ENCODE assay signal across 12 cellular contexts in the genomic region with DNA sequence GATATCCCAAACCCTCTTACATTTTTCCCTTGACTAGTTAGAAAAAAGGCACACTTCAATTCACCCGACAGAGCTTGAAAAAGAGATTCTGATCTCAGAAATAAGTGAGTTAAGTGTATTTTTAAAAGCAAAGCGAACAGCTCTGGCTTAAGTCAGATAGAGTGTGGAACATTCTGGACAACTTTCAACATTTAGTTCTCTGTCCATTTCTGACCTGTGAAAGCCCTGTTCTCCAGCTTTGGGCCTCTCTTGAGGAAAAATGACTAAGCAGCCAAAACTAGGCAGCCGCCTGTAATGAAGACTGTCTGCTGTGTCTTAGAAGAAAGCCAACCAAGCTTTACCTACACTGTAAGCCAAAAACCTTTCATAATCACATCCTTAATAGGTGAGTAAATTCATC. TPM values are rescaled to one million over a fixed set of nuclear protein-coding genes. Genes with fewer than 3 reads are reported as not detected.
DNase-seq lines count a peak whose midpoint lies in the region; ATAC-seq and TF ChIP-seq lines count a peak whose summit lies in the region.
"Had no signal": no experiment of that assay in that cellular context is flagged by ENCODE, and none has a peak within 500 bp of the region (broad histone marks: within the 10 kb centered on the region; RNA-seq: fewer than 3 reads in every experiment).

No MANE protein-coding gene starts in this region.

- ATAC-seq in IMR-90 (ENCODE audit: low read depth) (peak; percentile 38; the same call in 1 of the 2 replicates), gastroesophageal sphincter (peak; percentile 67), HG03196 (IDR thresholded peaks at IDR 0.05; ENCODE audit: unreplicated experiment) (no peak)

- in situ Hi-C loops in IMR-90 (cut with MboI; ENCODE audit: low sequenced_read_pairs) = no loop called here

- no peak overlapping the region for H2BK120ac ChIP-seq in IMR-90 (ENCODE audit: low read depth, low read length)

- H3F3A ChIP-seq in smooth muscle cell (ENCODE audit: low read depth) = peaks cover 4% of the 10 kb centered on the region

- H3K4me1 ChIP-seq in IMR-90 (ENCODE audit: control insufficient read depth, insufficient read depth, low read length) (peaks cover 24% of the 10 kb centered on the region), adipocyte (ENCODE audit: control insufficient read depth, insufficient read depth, low read length) (peaks cover 32% of the 10 kb centered on the region), gastroesophageal sphincter (peaks cover 14 to 65% (median 27%) of the 10 kb centered on the region in 3 donors), smooth muscle cell (ENCODE audit: low read depth) (peaks cover 18% of the 10 kb centered on the region)

- H3K9me1 ChIP-seq in IMR-90 (ENCODE audit: insufficient read depth, low read length) = peaks cover 6% of the 10 kb centered on the region

- WGBS in IMR-90 (ENCODE audit: extremely low coverage in 2 of 2, insufficient read length in 1 of 2), 2 experiments = no CpG with 5 or more reads among the region's 3 CpGs
- 28 to 43% methylated on average over 2 to 3 of the region's 3 CpGs for WGBS in gastroesophageal sphincter (ENCODE audit: low coverage in 1 of 2), 2 donors
- 14% methylated on average over 3 of the region's 3 CpGs for WGBS in smooth muscle cell (ENCODE audit: low lambda C conversion rate)

- H2BK5ac ChIP-seq in IMR-90 (ENCODE audit: low read depth, low read length, poor library complexity, severe bottlenecking) = peak overlapping the region; percentile 75

- intact Hi-C loops in IMR-90 (cut with micrococcal nuclease) = no loop called here

- no TSS peak for BruUV-seq in IMR-90 (replicated peaks; lab: Mats Ljungman, UMichigan)

- TF ChIP-seq EP300 in gastroesophageal sphincter (IDR thresholded peaks at IDR 0.05) = no peak

- TF ChIP-seq CTCF in IMR-90 (conservative IDR thresholded peaks at IDR 0.05; ENCODE audit: low read depth, low read length) = no peak
- no peak for TF ChIP-seq CTCF in gastroesophageal sphincter (IDR thresholded peaks at IDR 0.05)
- no peak for TF ChIP-seq CTCF in smooth muscle cell (IDR thresholded peaks at IDR 0.05; ENCODE audit: borderline replicate concordance, insufficient read depth, poor library complexity, severe bottlenecking)

- 0 out of 4 replicates have a peak overlapping the region, but pooled peaks of 1 of the 2 experiments have one; percentile 5 for H4K8ac ChIP-seq in IMR-90 (ENCODE audit: low read depth in 2 of 2, low read length in 2 of 2)

- peaks cover 5% of the 10 kb centered on the region for H3K9me3 ChIP-seq in IMR-90 (ENCODE audit: control insufficient read depth, insufficient read depth, low read length)
- H3K9me3 ChIP-seq in adipocyte (ENCODE audit: control insufficient read depth, low read length) = peaks cover 11% of the 10 kb centered on the region
- H3K9me3 ChIP-seq in gastroesophageal sphincter = peaks cover 0 to 7% (median 0%) of the 10 kb centered on the region in 3 donors
- no peaks in the 10 kb centered on the region for H3K9me3 ChIP-seq in smooth muscle cell (replicated peaks; ENCODE audit: low read depth)
- H3K9me3 ChIP-seq: suprapubic skin had no signal

- H2AFZ ChIP-seq in IMR-90 (replicated peaks; ENCODE audit: low read length, poor library complexity) = no peak overlapping the region
- peak overlapping the region; percentile 0 for H2AFZ ChIP-seq in smooth muscle cell (ENCODE audit: low read depth)

- H3K36me3 ChIP-seq in IMR-90 (ENCODE audit: control insufficient read depth, insufficient read depth, low read length) (peaks cover 2% of the 10 kb centered on the region), adipocyte (ENCODE audit: control insufficient read depth, insufficient read depth, low read length, severe bottlenecking) (no peaks in the 10 kb centered on the region), gastroesophageal sphincter (no peaks in the 10 kb centered on the region), smooth muscle cell (ENCODE audit: low read depth) (no peaks in the 10 kb centered on the region)
- H3K36me3 ChIP-seq: suprapubic skin had no signal

- dilution Hi-C loops in IMR-90 (cut with HindIII; ENCODE audit: low sequenced_read_pairs, unreplicated experiment) = no loop called here

- H4K20me1 ChIP-seq in IMR-90 (ENCODE audit: insufficient read depth, low read length) (peaks cover 72% of the 10 kb centered on the region), smooth muscle cell (ENCODE audit: low read depth) (peaks cover 64% of the 10 kb centered on the region)

- H3K4me2 ChIP-seq in IMR-90 (ENCODE audit: low read depth, low read length) (peak overlapping the region; percentile 43; the same call in 1 of the 2 replicates), smooth muscle cell (peak overlapping the region; percentile 29)

- no peak overlapping the region for H2BK15ac ChIP-seq in IMR-90 (ENCODE audit: low read depth, low read length)

- H3K23ac ChIP-seq in IMR-90 (ENCODE audit: low read depth, low read length) = no peak overlapping the region

- H3K56ac ChIP-seq in IMR-90 (ENCODE audit: extremely low read depth, insufficient read depth, low read length) = no peak overlapping the region

- no peak overlapping the region for H3K18ac ChIP-seq in IMR-90 (ENCODE audit: low read depth, low read length)

- no peak for TF ChIP-seq RAD21 in IMR-90 (IDR thresholded peaks at IDR 0.05; ENCODE audit: low read length)

- DNase-seq in IMR-90 (peak; percentile 71), adipocyte (ENCODE audit: low read depth) (peak; percentile 87), smooth muscle cell (lab: John Stamatoyannopoulos, UW; ENCODE audit: unreplicated experiment) (no peak), HEK293T (ENCODE audit: extremely low spot score) (no peak), NCI-H1694 treated with DMSO at 0.1 percent for 48 hours (lab: John Stamatoyannopoulos, UW) (no peak)
- DNase-seq: activated effector memory CD4-positive, alpha-beta T cell treated with Interleukin-2 at 50 U/mL for 16 hours; effector CD4-positive, alpha-beta T cell; SHP77; stimulated activated CD4-positive, alpha-beta T cell treated with anti-CD3 and anti-CD28 coated beads, Interleukin-4, amount 100 ng/mL, for 24 hours had no signal

- peaks cover 99% of the 10 kb centered on the region for H3K79me2 ChIP-seq in smooth muscle cell (ENCODE audit: low read depth)

- no peak overlapping the region for H3K27ac ChIP-seq in IMR-90 (ENCODE audit: insufficient read depth, low read length)
- peak overlapping the region; percentile 56 to 79 (median 65) for H3K27ac ChIP-seq in gastroesophageal sphincter
- peak overlapping the region; percentile 79 for H3K27ac ChIP-seq in smooth muscle cell (ENCODE audit: low read depth)
- H3K27ac ChIP-seq: suprapubic skin had no signal

- no peak overlapping the region for H2BK20ac ChIP-seq in IMR-90 (ENCODE audit: low read depth, low read length)

- H3K4ac ChIP-seq in IMR-90 (ENCODE audit: low read depth, low read length) = no peak overlapping the region

- H3K9ac ChIP-seq in IMR-90 (ENCODE audit: low read depth, low read length) (no peak overlapping the region), adipocyte (ENCODE audit: low read length) (peak overlapping the region; percentile 50), smooth muscle cell (ENCODE audit: low read depth) (no peak overlapping the region)

- H3K14ac ChIP-seq in IMR-90 (replicated peaks; ENCODE audit: low read depth, low read length) = no peak overlapping the region; the same call in 1 of the 2 replicates

- H3K27me3 ChIP-seq in IMR-90 (ENCODE audit: control insufficient read depth, insufficient read depth, low read length) (no peaks in the 10 kb centered on the region), adipocyte (replicated peaks; ENCODE audit: control insufficient read depth, insufficient read depth, low read length) (no peaks in the 10 kb centered on the region), gastroesophageal sphincter (no peaks in the 10 kb centered on the region), smooth muscle cell (ENCODE audit: low read depth) (no peaks in the 10 kb centered on the region)
- H3K27me3 ChIP-seq: suprapubic skin had no signal

- H3K4me3 ChIP-seq in IMR-90 (ENCODE audit: insufficient read depth, low read depth, low read length) (no peak overlapping the region), adipocyte (ENCODE audit: low read length) (peak overlapping the region; percentile 42), gastroesophageal sphincter (peak overlapping the region in 1 of 2 donors; percentile 7), smooth muscle cell (no peak overlapping the region)
- H3K4me3 ChIP-seq: suprapubic skin had no signal

- H2AK5ac ChIP-seq in IMR-90 (ENCODE audit: low read depth, low read length) = no peak overlapping the region

- POLR2A ChIA-PET in IMR-90 (lab: Charles Lee; ENCODE audit: unreplicated experiment) = no interaction called here
- POLR2A ChIA-PET in HEK293T (lab: Yijun Ruan, JAX) = no interaction called here

- no peak overlapping the region for H2AK9ac ChIP-seq in IMR-90 (replicated peaks; ENCODE audit: low read depth, low read length, poor library complexity)

- no peak overlapping the region for H4K5ac ChIP-seq in IMR-90 (ENCODE audit: low read depth, low read length)

- peaks cover 8 to 69% of the 10 kb centered on the region in 2 experiments; a peak in 3 of 4 replicates for H3K79me1 ChIP-seq in IMR-90 (ENCODE audit: low read depth in 1 of 2, low read length in 2 of 2)

- CTCF ChIA-PET in IMR-90 (lab: Yijun Ruan, JAX) (interaction anchor here (0.6 to 0.9 kb wide), 2 partner anchors 13 to 161 kb away, joined by 3 to 4 read pairs; no protein-coding TSS in a partner anchor), HEK293T (lab: Yijun Ruan, JAX) (no interaction called here)

- no peak for TF ChIP-seq POLR2A in IMR-90 (IDR thresholded peaks at IDR 0.05; ENCODE audit: low read depth, low read length)
- no peak for TF ChIP-seq POLR2A in gastroesophageal sphincter (IDR thresholded peaks at IDR 0.05)

- H4K91ac ChIP-seq in IMR-90 (ENCODE audit: insufficient read depth, low read depth, low read length) = no peak overlapping the region

TF ChIP-seq in IMR-90, 13 proteins besides CTCF, POLR2A, EP300 and RAD21:
- no peak for TF ChIP-seq MAZ (IDR thresholded peaks at IDR 0.05; ENCODE audit: borderline replicate concordance, low read depth, low read length)
- TF ChIP-seq NFE2L2 (IDR thresholded peaks at IDR 0.05; ENCODE audit: low read depth, low read length) = no peak
- TF ChIP-seq RFX5 (IDR thresholded peaks at IDR 0.05; ENCODE audit: low read depth, low read length) = no peak
- no peak for TF ChIP-seq RCOR1 (IDR thresholded peaks at IDR 0.05; ENCODE audit: insufficient replicate concordance, low read length)
TF ChIP-seq in IMR-90: peak in this region for 0.

TF ChIP-seq in HEK293T, 16 proteins besides CTCF, POLR2A, EP300 and RAD21 (continues in another document):
- TF ChIP-seq BHLHE40 (IDR thresholded peaks at IDR 0.05; ENCODE audit: borderline replicate concordance) = no peak
- no peak for TF ChIP-seq L3MBTL2 (conservative IDR thresholded peaks at IDR 0.05)
- TF ChIP-seq FOXK2 (IDR thresholded peaks at IDR 0.05) = no peak
- TF ChIP-seq SP1 (IDR thresholded peaks at IDR 0.05) = no peak
- TF ChIP-seq ELF4 (IDR thresholded peaks at IDR 0.05) = no peak
- no peak for TF ChIP-seq ARNT (IDR thresholded peaks at IDR 0.05)

RNA-seq across cellular contexts. Expression of gene CDK6, which starts 50.5 kb away (rescaled TPM):
- total RNA-seq in IMR-90 (2012; rRNA removed) = 131 and 195 TPM in 2 replicates
- polyA plus RNA-seq in IMR-90 (2012; rRNA removed) = 21.5 and 22.2 TPM in 2 replicates
- 13.8 and 26.3 TPM in 2 replicates for polyA plus RNA-seq in IMR-90 (2012; cell fraction: cytosol; rRNA removed)
- 36.7 and 50.1 TPM in 2 replicates for polyA plus RNA-seq in IMR-90 (2012; cell fraction: nucleus; rRNA removed; ENCODE audit: low replicate concordance)
- 10 to 100 TPM; 19.7 to 51.1 (median 33.8) TPM for total RNA-seq in gastroesophageal sphincter
- total RNA-seq in smooth muscle cell = 99.2 and 118 TPM in 2 replicates
- polyA plus RNA-seq in smooth muscle cell = 26.7 and 34.2 TPM in 2 replicates

Comparison
In these comparisons a context has a peak if more than half of its experiments do, and no peak if none do; other contexts are left out.
1. DNase-seq: peak in IMR-90 (single experiment) and adipocyte (single experiment); none in smooth muscle cell (single experiment), HEK293T (single experiment) and NCI-H1694 treated with DMSO at 0.1 percent for 48 hours (single experiment).